Comparison of ENCODE assay signal across 11 cellular contexts in the genomic region with DNA sequence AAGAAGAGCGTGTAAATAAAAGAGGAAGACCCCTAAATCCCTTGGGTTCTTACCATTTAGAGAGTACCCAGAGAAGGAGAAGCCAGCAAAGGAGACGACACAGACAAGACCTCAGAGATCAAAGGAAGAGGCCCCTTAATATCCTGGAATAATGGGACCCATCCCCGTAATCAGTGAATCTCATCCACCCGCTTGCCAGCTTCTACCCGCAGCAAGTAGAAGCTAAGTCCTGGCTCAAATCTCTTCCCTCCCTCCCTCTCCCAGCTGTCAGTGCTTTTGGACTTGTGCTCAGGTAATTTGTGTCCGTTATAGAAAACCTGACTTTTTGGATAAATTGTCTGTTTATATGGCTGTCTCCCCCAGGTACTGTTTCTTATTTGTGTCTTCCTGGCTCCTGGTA. TPM values are rescaled to one million over a fixed set of nuclear protein-coding genes. Genes with fewer than 3 reads are reported as not detected.
DNase-seq lines count a peak whose midpoint lies in the region; ATAC-seq and TF ChIP-seq lines count a peak whose summit lies in the region.
"Had no signal": no experiment of that assay in that cellular context is flagged by ENCODE, and none has a peak within 500 bp of the region (broad histone marks: within the 10 kb centered on the region; RNA-seq: fewer than 3 reads in every experiment).

No MANE protein-coding gene starts in this region.

- peaks cover 66% of the 10 kb centered on the region for H3K4me1 ChIP-seq in BLaER1
- peaks cover 14% of the 10 kb centered on the region; the same call in 1 of the 2 replicates for H3K4me1 ChIP-seq in HUES6 (ENCODE audit: control insufficient read depth, insufficient read depth, low read length)

- H3K4me3 ChIP-seq in BLaER1 (peak overlapping the region; percentile 88; the same call in 1 of the 2 replicates), HUES6 (ENCODE audit: low read depth, low read length) (peak overlapping the region; percentile 92; the same call in 1 of the 2 replicates), neural cell (ENCODE audit: low read length) (peak overlapping the region; percentile 83)

- no peaks in the 10 kb centered on the region for H3K9me3 Mint-ChIP-seq in MCF 10A (ENCODE audit: unreplicated experiment)

- peaks cover 8% of the 10 kb centered on the region; the same call in 1 of the 2 replicates for H4K20me1 ChIP-seq in BLaER1
- H4K20me1 ChIP-seq in neural cell (ENCODE audit: insufficient read depth): no peaks in the 10 kb centered on the region

- POLR2A ChIA-PET in MCF 10A (lab: Yijun Ruan, JAX): interaction anchor here (0.6 to 16.0 kb wide), 6 partner anchors 11 to 399 kb away, joined by 3 to 343 read pairs (median 26); no protein-coding TSS in a partner anchor

- H3K27ac Mint-ChIP-seq in MCF 10A (ENCODE audit: low read depth, unreplicated experiment): peak overlapping the region; percentile 97

- peaks cover 28% of the 10 kb centered on the region for H3K36me3 Mint-ChIP-seq in MCF 10A (ENCODE audit: insufficient read depth, unreplicated experiment)

- peaks cover 71% of the 10 kb centered on the region for H3K4me1 Mint-ChIP-seq in MCF 10A (ENCODE audit: insufficient read depth, unreplicated experiment)

- no peaks in the 10 kb centered on the region for H3K27me3 Mint-ChIP-seq in MCF 10A (ENCODE audit: insufficient read depth, unreplicated experiment)

- peaks cover 4% of the 10 kb centered on the region; the same call in 1 of the 2 replicates for H3K36me3 ChIP-seq in BLaER1
- no peaks in the 10 kb centered on the region for H3K36me3 ChIP-seq in HUES6 (ENCODE audit: control insufficient read depth, insufficient read depth, low read length)
- H3K36me3 ChIP-seq in neural cell (ENCODE audit: insufficient read depth, low read length): no peaks in the 10 kb centered on the region

- no peak for ATAC-seq in HG03520 (IDR thresholded peaks at IDR 0.05; ENCODE audit: unreplicated experiment)
- ATAC-seq in activated CD4-positive, CD25-positive, alpha-beta regulatory T cell treated with anti-CD3 and anti-CD28 coated beads, Interleukin-2, amount 50 U/mL, for 24 hours: no peak

- peak overlapping the region; percentile 75 for H3K4me3 Mint-ChIP-seq in MCF 10A (ENCODE audit: unreplicated experiment)

- H3K27ac ChIP-seq in BLaER1 (peak overlapping the region; percentile 97; the same call in 1 of the 2 replicates), HUES6 (ENCODE audit: low read depth, low read length) (no peak overlapping the region), neural cell (ENCODE audit: low read length) (peak overlapping the region; percentile 100)

- H3K9me2 ChIP-seq in neural cell (ENCODE audit: insufficient read depth, low read length): no peaks in the 10 kb centered on the region

- no peak for TF ChIP-seq CTCF in MCF 10A (IDR thresholded peaks at IDR 0.05; ENCODE audit: unreplicated experiment)
- TF ChIP-seq CTCF in neural cell (IDR thresholded peaks at IDR 0.05; ENCODE audit: poor library complexity, severe bottlenecking): no peak

- no peak overlapping the region for H2AFZ ChIP-seq in neural cell (ENCODE audit: low read depth, low read length)

- H3K9me3 ChIP-seq in BLaER1 (no peaks in the 10 kb centered on the region), HUES6 (ENCODE audit: control insufficient read depth, insufficient read depth, low read depth, low read length) (no peaks in the 10 kb centered on the region), neural cell (ENCODE audit: low read length) (no peaks in the 10 kb centered on the region)

- DNase-seq in MCF 10A (ENCODE audit: unreplicated experiment): no peak
- DNase-seq in amniotic stem cell (lab: John Stamatoyannopoulos, UW): no peak
- no peak for DNase-seq in SHP77 (lab: John Stamatoyannopoulos, UW)
- DNase-seq: activated CD8-positive, alpha-beta memory T cell treated with anti-CD3 and anti-CD28 coated beads, Interleukin-2, amount 50 U/mL, for 4 hours; effector memory CD4-positive, alpha-beta T cell; OCI-M1 had no signal

- no peak for TF ChIP-seq RAD21 in neural cell (conservative IDR thresholded peaks at IDR 0.05)

- BruUV-seq in MCF 10A (replicated peaks; lab: Mats Ljungman, UMichigan): no TSS peak

- H3K9ac ChIP-seq in BLaER1 (no peak overlapping the region), HUES6 (ENCODE audit: low read length) (no peak overlapping the region), neural cell (ENCODE audit: low read length) (no peak overlapping the region)

- no peak for TF ChIP-seq EP300 in neural cell (conservative IDR thresholded peaks at IDR 0.05; ENCODE audit: poor library complexity, severe bottlenecking)

- CTCF ChIA-PET in MCF 10A (lab: Yijun Ruan, JAX): interaction anchor here (0.6 to 4.4 kb wide), 4 partner anchors 10 to 398 kb away, joined by 3 to 33 read pairs (median 3); no protein-coding TSS in a partner anchor

- H3K79me2 ChIP-seq in neural cell (replicated peaks; ENCODE audit: insufficient read depth, low read length): peaks cover 45% of the 10 kb centered on the region

- H3K4me2 ChIP-seq in BLaER1: peak overlapping the region; percentile 91
- H3K4me2 ChIP-seq in neural cell (ENCODE audit: low read length): peak overlapping the region; percentile 87

- no peaks in the 10 kb centered on the region for H3F3A ChIP-seq in neural cell (ENCODE audit: insufficient read depth, low read length, poor library complexity, severe bottlenecking)

- intact Hi-C loops in MCF 10A (cut with micrococcal nuclease): loop anchor here (5.0 kb wide), 2 partner anchors 180 to 400 kb away; no protein-coding TSS in a partner anchor

- H3K27me3 ChIP-seq in BLaER1 (no peaks in the 10 kb centered on the region), HUES6 (ENCODE audit: control insufficient read depth, insufficient read depth, low read length) (no peaks in the 10 kb centered on the region), neural cell (ENCODE audit: insufficient read depth, low read depth, low read length) (no peaks in the 10 kb centered on the region)

TF ChIP-seq in neural cell, 6 proteins besides CTCF, POLR2A, EP300 and RAD21:
- TF ChIP-seq, protein P1, sequence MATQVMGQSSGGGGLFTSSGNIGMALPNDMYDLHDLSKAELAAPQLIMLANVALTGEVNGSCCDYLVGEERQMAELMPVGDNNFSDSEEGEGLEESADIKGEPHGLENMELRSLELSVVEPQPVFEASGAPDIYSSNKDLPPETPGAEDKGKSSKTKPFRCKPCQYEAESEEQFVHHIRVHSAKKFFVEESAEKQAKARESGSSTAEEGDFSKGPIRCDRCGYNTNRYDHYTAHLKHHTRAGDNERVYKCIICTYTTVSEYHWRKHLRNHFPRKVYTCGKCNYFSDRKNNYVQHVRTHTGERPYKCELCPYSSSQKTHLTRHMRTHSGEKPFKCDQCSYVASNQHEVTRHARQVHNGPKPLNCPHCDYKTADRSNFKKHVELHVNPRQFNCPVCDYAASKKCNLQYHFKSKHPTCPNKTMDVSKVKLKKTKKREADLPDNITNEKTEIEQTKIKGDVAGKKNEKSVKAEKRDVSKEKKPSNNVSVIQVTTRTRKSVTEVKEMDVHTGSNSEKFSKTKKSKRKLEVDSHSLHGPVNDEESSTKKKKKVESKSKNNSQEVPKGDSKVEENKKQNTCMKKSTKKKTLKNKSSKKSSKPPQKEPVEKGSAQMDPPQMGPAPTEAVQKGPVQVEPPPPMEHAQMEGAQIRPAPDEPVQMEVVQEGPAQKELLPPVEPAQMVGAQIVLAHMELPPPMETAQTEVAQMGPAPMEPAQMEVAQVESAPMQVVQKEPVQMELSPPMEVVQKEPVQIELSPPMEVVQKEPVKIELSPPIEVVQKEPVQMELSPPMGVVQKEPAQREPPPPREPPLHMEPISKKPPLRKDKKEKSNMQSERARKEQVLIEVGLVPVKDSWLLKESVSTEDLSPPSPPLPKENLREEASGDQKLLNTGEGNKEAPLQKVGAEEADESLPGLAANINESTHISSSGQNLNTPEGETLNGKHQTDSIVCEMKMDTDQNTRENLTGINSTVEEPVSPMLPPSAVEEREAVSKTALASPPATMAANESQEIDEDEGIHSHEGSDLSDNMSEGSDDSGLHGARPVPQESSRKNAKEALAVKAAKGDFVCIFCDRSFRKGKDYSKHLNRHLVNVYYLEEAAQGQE (IDR thresholded peaks at IDR 0.05; ENCODE audit: borderline replicate concordance): no peak
- no peak for TF ChIP-seq POLR2AphosphoS5 (IDR thresholded peaks at IDR 0.05)
- TF ChIP-seq TAF1 (IDR thresholded peaks at IDR 0.05; ENCODE audit: low read depth): no peak
- TF ChIP-seq EZH2 (IDR thresholded peaks at IDR 0.05; ENCODE audit: borderline replicate concordance, insufficient read depth, low read length, poor library complexity, severe bottlenecking): no peak
- no peak for TF ChIP-seq MXI1 (conservative IDR thresholded peaks at IDR 0.05; ENCODE audit: poor library complexity, severe bottlenecking)
- TF ChIP-seq SMC3 (conservative IDR thresholded peaks at IDR 0.05; ENCODE audit: poor library complexity): no peak

RNA-seq across cellular contexts. Expression of a gene that starts 1.9 kb away (rescaled TPM):
- total RNA-seq in MCF 10A (2022): 67.3 and 92.8 TPM in 2 replicates
- 98.7 and 125 TPM in 2 replicates for polyA plus RNA-seq in neural cell
- polyA minus RNA-seq in neural cell: 51.9 and 60.8 TPM in 2 replicates

RNA-seq across cellular contexts. Expression of a gene that starts 2.3 kb away (rescaled TPM):
- total RNA-seq in MCF 10A (2022): 31.0 and 31.7 TPM in 2 replicates
- polyA plus RNA-seq in neural cell: 9.2 and 11.5 TPM in 2 replicates
- polyA minus RNA-seq in neural cell: 25.8 and 27.6 TPM in 2 replicates
